ENCODE assay signal across 12 cellular contexts in genomic region chr5:157582731-157583580, GRCh38. TPM values are rescaled to one million over a fixed set of nuclear protein-coding genes. Genes with fewer than 3 reads are reported as not detected.
A peak's percentile ranks its signal among the peaks of the same experiment; 100 is the strongest.
DNase-seq lines count a peak whose midpoint lies in the region; ATAC-seq, FAIRE-seq and TF ChIP-seq lines count a peak whose summit lies in the region.
"Had no signal": no experiment of that assay in that cellular context is flagged by ENCODE, and none has a peak within 500 bp of the region (broad histone marks: within the 10 kb centered on the region; RNA-seq: fewer than 3 reads in every experiment).

No MANE protein-coding gene starts in this region.

- WGBS in tibial nerve, 2 donors: 73% methylated on average over 9 of the region's 9 CpGs

- peak; percentile 63 for ATAC-seq in GM19452 (IDR thresholded peaks at IDR 0.05; ENCODE audit: unreplicated experiment)
- peak; percentile 69 for ATAC-seq in HG03565 (IDR thresholded peaks at IDR 0.05; ENCODE audit: unreplicated experiment)
- ATAC-seq in HG02588 (IDR thresholded peaks at IDR 0.05; ENCODE audit: unreplicated experiment): no peak

- TF ChIP-seq EP300 in tibial nerve (IDR thresholded peaks at IDR 0.05): no peak

- H3K9me3 ChIP-seq in tibial nerve: no peaks in the 10 kb centered on the region

- H3K27ac ChIP-seq in tibial nerve: no peak overlapping the region
- H3K27ac ChIP-seq: epithelial cell of prostate had no signal

- no peaks in the 10 kb centered on the region for H3K27me3 ChIP-seq in tibial nerve

- no peak overlapping the region for H3K4me3 ChIP-seq in tibial nerve

- TF ChIP-seq POLR2A in GM12891 (IDR thresholded peaks at IDR 0.05; ENCODE audit: low read depth, low read length): no peak
- no peak for TF ChIP-seq POLR2A in tibial nerve (IDR thresholded peaks at IDR 0.05)

- H3K36me3 ChIP-seq in tibial nerve: no peaks in the 10 kb centered on the region

- DNase-seq in GM12891 (ENCODE audit: insufficient read length, low spot score): no peak
- peak; percentile 68 to 88 for DNase-seq in dermis microvascular lymphatic vessel endothelial cell (ENCODE audit: low read depth in 2 of 2)
- no peak for DNase-seq in SHP77 treated with DMSO at 0.1 percent for 48 hours (lab: John Stamatoyannopoulos, UW)
- DNase-seq in activated effector memory CD4-positive, alpha-beta T cell treated with Interleukin-2 at 50 U/mL for 16 hours: no peak
- no peak for DNase-seq in tibial nerve (ENCODE audit: low spot score in 2 of 2)
- DNase-seq: activated gamma-delta T cell treated with Interleukin-2 at 50 U/mL for 16 hours, NCI-H2029 treated with DMSO at 0.1 percent for 48 hours had no signal

- no peak for TF ChIP-seq CTCF in tibial nerve (IDR thresholded peaks at IDR 0.05)

- peak; percentile 73 for FAIRE-seq in GM12891 (lab: Jason Lieb, UNC)
- FAIRE-seq: D721Med had no signal

- no peaks in the 10 kb centered on the region for H3K4me1 ChIP-seq in tibial nerve

TF ChIP-seq in GM12891, 5 proteins besides CTCF, POLR2A, EP300 and RAD21:
- TF ChIP-seq POLR2AphosphoS5 (IDR thresholded peaks at IDR 0.05; ENCODE audit: low read depth, low read length): no peak
- peak; percentile 28; the same call in 1 of the 2 replicates for TF ChIP-seq SPI1 (IDR thresholded peaks at IDR 0.05; ENCODE audit: low read depth, low read length)

RNA-seq across cellular contexts. Expression of gene ADAM19, which starts 7.4 kb away (rescaled TPM):
- 8.8 TPM for polyA plus RNA-seq in GM12891 (2012; ENCODE audit: low read depth, missing spikeins)
- total RNA-seq in dermis microvascular lymphatic vessel endothelial cell (35.0 and 48.8 TPM in 2 replicates), tibial nerve (10 to 100 TPM in 2 of 4 donors, 1 to 10 TPM in 2; 7.2 to 13.2 (median 9.5) TPM)

Comparison
In these comparisons a context has a peak if more than half of its experiments do, and no peak if none do; other contexts are left out.
1. DNase-seq: peak in dermis microvascular lymphatic vessel endothelial cell (2 of 2); none in GM12891 (single experiment), SHP77 treated with DMSO at 0.1 percent for 48 hours (single experiment), activated effector memory CD4-positive, alpha-beta T cell treated with Interleukin-2 at 50 U/mL for 16 hours (single experiment) and tibial nerve (0 of 2).